In genomic region chr5:891117-891836, GRCh38 we compare ENCODE assay signal across 8 cellular contexts. TPM values are rescaled to one million over a fixed set of nuclear protein-coding genes. Genes with fewer than 3 reads are reported as not detected.
DNase-seq lines count a peak whose midpoint lies in the region; ATAC-seq and TF ChIP-seq lines count a peak whose summit lies in the region.

No MANE protein-coding gene starts in this region.

- H2BK120ac ChIP-seq in neuronal stem cell (ENCODE audit: low read depth, low read length): no peak overlapping the region

- H3K14ac ChIP-seq in neuronal stem cell (ENCODE audit: low read length): no peak overlapping the region

- POLR2A ChIA-PET in GM10248 (lab: Yijun Ruan, JAX): no interaction called here

- peaks cover 77% of the 10 kb centered on the region for H3K79me2 ChIP-seq in OCI-LY3 (ENCODE audit: low read length)

- H3K4me1 ChIP-seq in OCI-LY3 (ENCODE audit: low read length): peaks cover 13% of the 10 kb centered on the region
- H3K4me1 ChIP-seq in effector memory CD4-positive, alpha-beta T cell (ENCODE audit: control insufficient read depth, insufficient read depth, low read length, poor library complexity, severe bottlenecking): peaks cover 20% of the 10 kb centered on the region
- H3K4me1 ChIP-seq in neuronal stem cell (ENCODE audit: control insufficient read depth in 2 of 2, insufficient read depth in 1 of 2, low read depth in 1 of 2, low read length in 2 of 2): peaks cover 11 to 15% of the 10 kb centered on the region in 2 donors

- H2BK5ac ChIP-seq in neuronal stem cell (ENCODE audit: low read length): no peak overlapping the region

- no peak overlapping the region for H3K18ac ChIP-seq in neuronal stem cell (ENCODE audit: low read length)

- peaks cover 53% of the 10 kb centered on the region for H3K36me3 ChIP-seq in OCI-LY3 (replicated peaks; ENCODE audit: low read depth, low read length)
- H3K36me3 ChIP-seq in effector memory CD4-positive, alpha-beta T cell (ENCODE audit: control insufficient read depth, insufficient read depth, low read length): peaks cover 31% of the 10 kb centered on the region
- peaks cover 50 to 80% of the 10 kb centered on the region in 2 donors for H3K36me3 ChIP-seq in neuronal stem cell (replicated peaks in 1 of 2; ENCODE audit: control insufficient read depth in 2 of 2, insufficient read depth in 2 of 2, low read length in 2 of 2)

- ATAC-seq in HG03521 (IDR thresholded peaks at IDR 0.05; ENCODE audit: unreplicated experiment): no peak

- no peak overlapping the region for H2BK15ac ChIP-seq in neuronal stem cell (ENCODE audit: low read length)

- H3K4me2 ChIP-seq in OCI-LY3 (ENCODE audit: low read length) (peak overlapping the region; percentile 90), neuronal stem cell (ENCODE audit: insufficient read depth, low read length, poor library complexity, severe bottlenecking) (peak overlapping the region; percentile 93)

- DNase-seq in GM10248 (ENCODE audit: extremely low spot score) (peak; percentile 54), neuronal stem cell (ENCODE audit: low spot score) (no peak), germinal center (ENCODE audit: low spot score) (no peak), foreskin melanocyte (no peak)
- DNase-seq in effector memory CD4-positive, alpha-beta T cell: no peak
- no peak for DNase-seq in effector CD8-positive, alpha-beta T cell (lab: John Stamatoyannopoulos, UW)

- no peak overlapping the region for H3K4ac ChIP-seq in neuronal stem cell (ENCODE audit: low read length)

- peak overlapping the region; percentile 9 for H2AK5ac ChIP-seq in neuronal stem cell (ENCODE audit: low read depth, low read length)

- no peak overlapping the region for H4K8ac ChIP-seq in neuronal stem cell (ENCODE audit: low read depth, low read length)

- no peak overlapping the region for H3K23ac ChIP-seq in neuronal stem cell (ENCODE audit: low read depth, low read length, poor library complexity)

- no peak overlapping the region for H2BK12ac ChIP-seq in neuronal stem cell (ENCODE audit: low read length)

- H3K4me3 ChIP-seq in OCI-LY3 (ENCODE audit: low read length) (peak overlapping the region; percentile 99), neuronal stem cell (ENCODE audit: low read length in 2 of 2) (peak overlapping the region in 1 of 2 donors; percentile 76)
- peak overlapping the region; percentile 82 for H3K4me3 ChIP-seq in effector memory CD4-positive, alpha-beta T cell (ENCODE audit: insufficient read depth, low read depth, low read length, poor library complexity, severe bottlenecking)

- TF ChIP-seq CTCF in GM10248 (IDR thresholded peaks at IDR 0.05; ENCODE audit: control extremely low read depth, extremely low read depth, low read depth, missing control alignments) (no peak), OCI-LY3 (IDR thresholded peaks at IDR 0.05; ENCODE audit: low read depth, low read length) (no peak)

- CTCF ChIA-PET in GM10248 (lab: Yijun Ruan, JAX): interaction anchor here (1.1 to 5.4 kb wide), 4 partner anchors 13 to 570 kb away, joined by 3 to 38 read pairs (median 5); partner anchors contain the start of gene AHRR

- no CpG with 5 or more reads among the region's 34 CpGs for WGBS in neuronal stem cell (ENCODE audit: extremely low coverage in 2 of 2, insufficient read length in 2 of 2, insufficient replicate concordance in 1 of 2), 2 donors

- peak overlapping the region; percentile 48; the same call in 1 of the 2 replicates for H3K27ac ChIP-seq in OCI-LY3 (ENCODE audit: low read length)
- peak overlapping the region; percentile 90 for H3K27ac ChIP-seq in effector memory CD4-positive, alpha-beta T cell (ENCODE audit: insufficient read depth, low read length, poor library complexity, severe bottlenecking)
- no peak overlapping the region for H3K27ac ChIP-seq in neuronal stem cell (replicated peaks; ENCODE audit: low read length)

- H3K27me3 ChIP-seq in OCI-LY3 (ENCODE audit: low read depth, low read length) (no peaks in the 10 kb centered on the region), neuronal stem cell (ENCODE audit: control insufficient read depth in 3 of 3, insufficient read depth in 3 of 3, low read depth in 1 of 3, low read length in 3 of 3) (no peaks in the 10 kb centered on the region)
- no peaks in the 10 kb centered on the region for H3K27me3 ChIP-seq in effector memory CD4-positive, alpha-beta T cell (replicated peaks; ENCODE audit: control insufficient read depth, insufficient read depth, low read length, poor library complexity, severe bottlenecking)

- no peaks in the 10 kb centered on the region for H4K20me1 ChIP-seq in OCI-LY3 (ENCODE audit: insufficient read depth, low read length)

- peaks cover 18% of the 10 kb centered on the region for H3K79me1 ChIP-seq in neuronal stem cell (ENCODE audit: low read depth, low read length)

- no peak overlapping the region for H4K91ac ChIP-seq in neuronal stem cell (ENCODE audit: low read depth, low read length, poor library complexity)

- no peak overlapping the region for H2AFZ ChIP-seq in OCI-LY3 (ENCODE audit: low read depth, low read length)
- H2AFZ ChIP-seq in neuronal stem cell (ENCODE audit: low read length): no peak overlapping the region

- peak overlapping the region; percentile 93 for H3K9ac ChIP-seq in OCI-LY3 (ENCODE audit: low read length)
- H3K9ac ChIP-seq in neuronal stem cell (ENCODE audit: low read depth, low read length, poor library complexity): peak overlapping the region; percentile 22

- H3K9me3 ChIP-seq in OCI-LY3 (ENCODE audit: insufficient read depth, low read length) (no peaks in the 10 kb centered on the region), neuronal stem cell (replicated peaks in 1 of 2; ENCODE audit: control insufficient read depth in 2 of 2, insufficient read depth in 1 of 2, low read depth in 1 of 2, low read length in 2 of 2) (no peaks in the 10 kb centered on the region)
- no peaks in the 10 kb centered on the region for H3K9me3 ChIP-seq in effector memory CD4-positive, alpha-beta T cell (ENCODE audit: control insufficient read depth, low read length)

RNA-seq across cellular contexts. Expression of gene BRD9, which starts 1.3 kb away (rescaled TPM):
- 31.5 TPM for polyA plus RNA-seq in neuronal stem cell (2013, experiment 1 of 2)
- 31.0 TPM for polyA plus RNA-seq in neuronal stem cell (2013, experiment 2 of 2)

RNA-seq across cellular contexts. Expression of gene TRIP13, which starts 1.4 kb away (rescaled TPM):
- 24.6 TPM for polyA plus RNA-seq in neuronal stem cell (2013, experiment 1 of 2)
- 25.7 TPM for polyA plus RNA-seq in neuronal stem cell (2013, experiment 2 of 2)

RNA-seq across cellular contexts. Expression of gene ZDHHC11, which starts 40.5 kb away (rescaled TPM):
- 6.4 TPM for polyA plus RNA-seq in neuronal stem cell (2013, experiment 1 of 2)
- polyA plus RNA-seq in neuronal stem cell (2013, experiment 2 of 2): 6.7 TPM
